10 cellular contexts compared by ENCODE assay signal in genomic region chr3:195886181-195887141, GRCh38. TPM values are rescaled to one million over a fixed set of nuclear protein-coding genes. Genes with fewer than 3 reads are reported as not detected.
DNase-seq lines count a peak whose midpoint lies in the region; ATAC-seq and TF ChIP-seq lines count a peak whose summit lies in the region.
"Had no signal": no experiment of that assay in that cellular context is flagged by ENCODE, and none has a peak within 500 bp of the region (broad histone marks: within the 10 kb centered on the region; RNA-seq: fewer than 3 reads in every experiment).

No MANE protein-coding gene starts in this region.

- CTCF ChIA-PET in OCI-LY7 (lab: Charles Lee; ENCODE audit: unreplicated experiment), result no interaction called here

- H4K20me1 ChIP-seq in osteoblast (ENCODE audit: insufficient read depth, low read length), result peaks cover 6% of the 10 kb centered on the region
- H4K20me1 ChIP-seq in OCI-LY7 (ENCODE audit: insufficient read depth, low read length), result no peaks in the 10 kb centered on the region

- H3K27me3 ChIP-seq in osteoblast (ENCODE audit: insufficient read depth, low read length), result no peaks in the 10 kb centered on the region

- peaks cover 27% of the 10 kb centered on the region for H3K36me3 Mint-ChIP-seq in activated T-helper 2 cell treated with anti-CD3 and anti-CD28 coated beads, Interferon-gamma antibody, Interleukin-2, Interleukin-4, amounts not matched to agents 10 μg/mL and 5 μg/mL and 100 μg/mL, durations not matched to agents 14 hours and 24 hours and 36 hours (ENCODE audit: low read depth)
- no peaks in the 10 kb centered on the region for H3K36me3 Mint-ChIP-seq in glutamatergic neuron (ENCODE audit: unreplicated experiment)

- TF ChIP-seq CTCF in glutamatergic neuron (IDR thresholded peaks at IDR 0.05; ENCODE audit: partially characterized antibody, unreplicated experiment), result no peak
- no peak for TF ChIP-seq CTCF in osteoblast (IDR thresholded peaks at IDR 0.05; ENCODE audit: extremely low read depth, low read depth, low read length)
- no peak for TF ChIP-seq CTCF in OCI-LY7 (conservative IDR thresholded peaks at IDR 0.05; ENCODE audit: low read length)

- H3K4me1 ChIP-seq in osteoblast (ENCODE audit: insufficient read depth, low read length) (peaks cover 18% of the 10 kb centered on the region), OCI-LY7 (ENCODE audit: insufficient read depth, low read length, poor library complexity, severe bottlenecking) (no peaks in the 10 kb centered on the region)

- intact Hi-C loops in activated T-helper 2 cell treated with anti-CD3 and anti-CD28 coated beads, Interferon-gamma antibody, Interleukin-2, Interleukin-4, amounts not matched to agents 10 μg/mL and 5 μg/mL and 100 μg/mL, durations not matched to agents 14 hours and 24 hours and 36 hours (cut with micrococcal nuclease), result no loop called here
- intact Hi-C loops in OCI-LY7 (cut with micrococcal nuclease; ENCODE audit: unreplicated experiment), result no loop called here

- DNase-seq in GM03348 (ENCODE audit: low spot score) (peak; percentile 83), glutamatergic neuron (peak; percentile 15), osteoblast (ENCODE audit: insufficient read length, low spot score, missing footprints) (peak; percentile 95), LoVo (ENCODE audit: low spot score) (no peak), OCI-LY7 (ENCODE audit: low spot score) (no peak)
- DNase-seq in activated T-helper 2 cell treated with anti-CD3 and anti-CD28 coated beads, Interferon-gamma antibody, Interleukin-2, Interleukin-4, amounts not matched to agents 10 μg/mL and 5 μg/mL and 100 μg/mL, durations not matched to agents 14 hours and 24 hours and 36 hours (ENCODE audit: low spot score), result no peak
- no peak for DNase-seq in NK-92 treated with Interleukin-12 subunit alpha and Interleukin-12 subunit beta, amount 100 ng/mL, for 24 hours (lab: John Stamatoyannopoulos, UW)
- DNase-seq: NCI-H2171 had no signal

- H3K27ac Mint-ChIP-seq in activated T-helper 2 cell treated with anti-CD3 and anti-CD28 coated beads, Interferon-gamma antibody, Interleukin-2, Interleukin-4, amounts not matched to agents 10 μg/mL and 5 μg/mL and 100 μg/mL, durations not matched to agents 14 hours and 24 hours and 36 hours, result peak overlapping the region; percentile 38
- H3K27ac Mint-ChIP-seq in glutamatergic neuron (ENCODE audit: unreplicated experiment), result no peak overlapping the region

- no peaks in the 10 kb centered on the region for H3K27me3 Mint-ChIP-seq in activated T-helper 2 cell treated with anti-CD3 and anti-CD28 coated beads, Interferon-gamma antibody, Interleukin-2, Interleukin-4, amounts not matched to agents 10 μg/mL and 5 μg/mL and 100 μg/mL, durations not matched to agents 14 hours and 24 hours and 36 hours (ENCODE audit: low read depth)
- peaks cover 3% of the 10 kb centered on the region for H3K27me3 Mint-ChIP-seq in glutamatergic neuron (ENCODE audit: unreplicated experiment)

- H3K4me3 ChIP-seq in osteoblast (ENCODE audit: insufficient read depth, low read length) (no peak overlapping the region), OCI-LY7 (ENCODE audit: low read depth, low read length, poor library complexity, severe bottlenecking) (no peak overlapping the region)

- no peaks in the 10 kb centered on the region for H3K4me1 Mint-ChIP-seq in activated T-helper 2 cell treated with anti-CD3 and anti-CD28 coated beads, Interferon-gamma antibody, Interleukin-2, Interleukin-4, amounts not matched to agents 10 μg/mL and 5 μg/mL and 100 μg/mL, durations not matched to agents 14 hours and 24 hours and 36 hours (ENCODE audit: low read depth)
- H3K4me1 Mint-ChIP-seq in glutamatergic neuron (ENCODE audit: low read depth, unreplicated experiment), result peaks cover 15% of the 10 kb centered on the region

- H3K79me2 ChIP-seq in osteoblast (ENCODE audit: insufficient read depth, low read length) (peaks cover 38% of the 10 kb centered on the region), OCI-LY7 (ENCODE audit: insufficient read depth, low read depth, low read length) (no peaks in the 10 kb centered on the region)

- peak overlapping the region; percentile 23 for H3K4me2 ChIP-seq in osteoblast (ENCODE audit: insufficient read depth, low read length)
- no peak overlapping the region for H3K4me2 ChIP-seq in OCI-LY7 (ENCODE audit: low read length)

- H3K27ac ChIP-seq in osteoblast (ENCODE audit: low read depth, low read length) (no peak overlapping the region), OCI-LY7 (ENCODE audit: low read depth, low read length, poor library complexity, severe bottlenecking) (no peak overlapping the region)

- POLR2A ChIA-PET in OCI-LY7 (lab: Charles Lee), result no interaction called here

- H2AFZ ChIP-seq in osteoblast (ENCODE audit: low read length), result no peak overlapping the region
- H2AFZ ChIP-seq in OCI-LY7 (ENCODE audit: low read length), result no peak overlapping the region

- no peaks in the 10 kb centered on the region for H3K9me3 Mint-ChIP-seq in activated T-helper 2 cell treated with anti-CD3 and anti-CD28 coated beads, Interferon-gamma antibody, Interleukin-2, Interleukin-4, amounts not matched to agents 10 μg/mL and 5 μg/mL and 100 μg/mL, durations not matched to agents 14 hours and 24 hours and 36 hours
- peaks cover 3% of the 10 kb centered on the region for H3K9me3 Mint-ChIP-seq in glutamatergic neuron (ENCODE audit: unreplicated experiment)

- no TSS peak for BruUV-seq in OCI-LY7 (replicated peaks; lab: Mats Ljungman, UMichigan)

- H3K36me3 ChIP-seq in osteoblast (ENCODE audit: insufficient read depth, low read length) (peaks cover 25% of the 10 kb centered on the region), OCI-LY7 (ENCODE audit: insufficient read depth, low read length) (peaks cover 15% of the 10 kb centered on the region)

- no peak for ATAC-seq in HG03097 (IDR thresholded peaks at IDR 0.05; ENCODE audit: low FRiP score, unreplicated experiment)
- ATAC-seq: activated CD4-positive, CD25-positive, alpha-beta regulatory T cell treated with anti-CD3 and anti-CD28 coated beads, Interleukin-2, amount 50 U/mL, for 24 hours had no signal

- H3K9me3 ChIP-seq in osteoblast (ENCODE audit: low read depth, low read length) (no peaks in the 10 kb centered on the region), OCI-LY7 (ENCODE audit: low read length) (no peaks in the 10 kb centered on the region)

- no peaks in the 10 kb centered on the region for H3K9me2 ChIP-seq in OCI-LY7 (ENCODE audit: insufficient read depth, low read length)

- H3K4me3 Mint-ChIP-seq in activated T-helper 2 cell treated with anti-CD3 and anti-CD28 coated beads, Interferon-gamma antibody, Interleukin-2, Interleukin-4, amounts not matched to agents 10 μg/mL and 5 μg/mL and 100 μg/mL, durations not matched to agents 14 hours and 24 hours and 36 hours (ENCODE audit: low read depth), result no peak overlapping the region
- peak overlapping the region; percentile 38 for H3K4me3 Mint-ChIP-seq in glutamatergic neuron (ENCODE audit: unreplicated experiment)

RNA-seq across cellular contexts. Expression of gene TNK2, which starts 21.9 kb away (rescaled TPM):
- 122 and 123 TPM in 2 replicates for total RNA-seq in activated T-helper 2 cell treated with anti-CD3 and anti-CD28 coated beads, Interferon-gamma antibody, Interleukin-2, Interleukin-4, amounts not matched to agents 10 μg/mL and 5 μg/mL and 100 μg/mL, durations not matched to agents 14 hours and 24 hours and 36 hours
- total RNA-seq in glutamatergic neuron (ENCODE audit: unreplicated experiment) (46.2 TPM), osteoblast (10.6 and 11.6 TPM in 2 replicates), OCI-LY7 (2022) (92.1 and 103 TPM in 2 replicates)
- 32.9 and 43.6 TPM in 2 replicates for total RNA-seq in OCI-LY7 (2014; rRNA removed; shearing (Covaris generic))

Comparison
In these comparisons a context has a peak if more than half of its experiments do, and no peak if none do; other contexts are left out.
1. DNase-seq: peak in GM03348 (single experiment), glutamatergic neuron (single experiment) and osteoblast (single experiment); none in activated T-helper 2 cell treated with anti-CD3 and anti-CD28 coated beads, Interferon-gamma antibody, Interleukin-2, Interleukin-4, amounts not matched to agents 10 μg/mL and 5 μg/mL and 100 μg/mL, durations not matched to agents 14 hours and 24 hours and 36 hours (single experiment), LoVo (single experiment), OCI-LY7 (single experiment) and NK-92 treated with Interleukin-12 subunit alpha and Interleukin-12 subunit beta, amount 100 ng/mL, for 24 hours (single experiment).